ENCODE assay signal across 12 cellular contexts in genomic region chr11:36441610-36442208, GRCh38.
DNase-seq lines count a peak whose midpoint lies in the region; ATAC-seq and TF ChIP-seq lines count a peak whose summit lies in the region.
"Had no signal": no experiment of that assay in that cellular context is flagged by ENCODE, and none has a peak within 500 bp of the region (broad histone marks: within the 10 kb centered on the region; RNA-seq: fewer than 3 reads in every experiment).

No MANE protein-coding gene starts in this region.

- no peaks in the 10 kb centered on the region for H3K4me1 ChIP-seq in OCI-LY7 (ENCODE audit: insufficient read depth, low read length, poor library complexity, severe bottlenecking)
- H3K4me1 ChIP-seq: parathyroid adenoma had no signal

- POLR2A ChIA-PET in OCI-LY7 (lab: Charles Lee): no interaction called here

- no peak overlapping the region for H3K4me2 ChIP-seq in OCI-LY7 (ENCODE audit: low read length)

- no peak for TF ChIP-seq CTCF in OCI-LY7 (conservative IDR thresholded peaks at IDR 0.05; ENCODE audit: low read length)
- TF ChIP-seq CTCF in coronary artery (IDR thresholded peaks at IDR 0.05): no peak

- no peaks in the 10 kb centered on the region for H3K9me3 Mint-ChIP-seq in activated naive CD8-positive, alpha-beta T cell treated with anti-CD3 and anti-CD28 coated beads, Interleukin-2, amount 50 U/mL, for 24 hours

- peaks cover 5% of the 10 kb centered on the region for H3K27me3 Mint-ChIP-seq in activated naive CD8-positive, alpha-beta T cell treated with anti-CD3 and anti-CD28 coated beads, Interleukin-2, amount 50 U/mL, for 24 hours

- CTCF ChIA-PET in OCI-LY7 (lab: Charles Lee; ENCODE audit: unreplicated experiment): no interaction called here

- H3K79me2 ChIP-seq in OCI-LY7 (ENCODE audit: insufficient read depth, low read depth, low read length): no peaks in the 10 kb centered on the region
- H3K79me2 ChIP-seq: parathyroid adenoma had no signal

- peak; percentile 86 for ATAC-seq in GM18508 (IDR thresholded peaks at IDR 0.05; ENCODE audit: insufficient read depth, unreplicated experiment)
- peak; percentile 78 for ATAC-seq in GM19455 (IDR thresholded peaks at IDR 0.05; ENCODE audit: unreplicated experiment)
- ATAC-seq in HG02973 (IDR thresholded peaks at IDR 0.05; ENCODE audit: unreplicated experiment): peak; percentile 97
- ATAC-seq in activated naive CD8-positive, alpha-beta T cell treated with anti-CD3 and anti-CD28 coated beads, Interleukin-2, amount 50 U/mL, for 24 hours: peak; percentile 96

- H3K27ac ChIP-seq in OCI-LY7 (ENCODE audit: low read depth, low read length, poor library complexity, severe bottlenecking) (no peak overlapping the region), coronary artery (no peak overlapping the region)
- H3K27ac ChIP-seq: parathyroid adenoma had no signal

- no peak overlapping the region for H2AFZ ChIP-seq in OCI-LY7 (ENCODE audit: low read length)
- H2AFZ ChIP-seq: parathyroid adenoma had no signal

- no peak overlapping the region for H3K4me3 Mint-ChIP-seq in activated naive CD8-positive, alpha-beta T cell treated with anti-CD3 and anti-CD28 coated beads, Interleukin-2, amount 50 U/mL, for 24 hours
- H3K4me3 Mint-ChIP-seq: H9 had no signal

- peaks cover 6% of the 10 kb centered on the region for H3K36me3 Mint-ChIP-seq in activated naive CD8-positive, alpha-beta T cell treated with anti-CD3 and anti-CD28 coated beads, Interleukin-2, amount 50 U/mL, for 24 hours (ENCODE audit: low read depth)

- no peak for DNase-seq in activated naive CD8-positive, alpha-beta T cell treated with anti-CD3 and anti-CD28 coated beads, Interleukin-2, amount 50 U/mL, for 24 hours
- DNase-seq in T1000 (lab: John Stamatoyannopoulos, UW): no peak
- no peak for DNase-seq in OCI-LY7 (ENCODE audit: low spot score)
- DNase-seq in coronary artery (ENCODE audit: low spot score): no peak
- DNase-seq in dedifferentiated amniotic fluid mesenchymal stem cell (ENCODE audit: extremely low spot score): no peak
- DNase-seq: amniotic stem cell, H9, OCI-M1 had no signal

- no peak overlapping the region for H3K27ac Mint-ChIP-seq in activated naive CD8-positive, alpha-beta T cell treated with anti-CD3 and anti-CD28 coated beads, Interleukin-2, amount 50 U/mL, for 24 hours
- H3K27ac Mint-ChIP-seq: H9 had no signal

- no peaks in the 10 kb centered on the region for H3K9me2 ChIP-seq in OCI-LY7 (ENCODE audit: insufficient read depth, low read length)

- peaks cover 11% of the 10 kb centered on the region for H3K4me1 Mint-ChIP-seq in activated naive CD8-positive, alpha-beta T cell treated with anti-CD3 and anti-CD28 coated beads, Interleukin-2, amount 50 U/mL, for 24 hours

- intact Hi-C loops in OCI-LY7 (cut with micrococcal nuclease; ENCODE audit: unreplicated experiment): no loop called here

- H3K4me3 ChIP-seq in OCI-LY7 (ENCODE audit: low read depth, low read length, poor library complexity, severe bottlenecking) (no peak overlapping the region), coronary artery (no peak overlapping the region)

- no peaks in the 10 kb centered on the region for H4K20me1 ChIP-seq in OCI-LY7 (ENCODE audit: insufficient read depth, low read length)

- no peaks in the 10 kb centered on the region for H3K36me3 ChIP-seq in OCI-LY7 (ENCODE audit: insufficient read depth, low read length)

- no TSS peak for BruUV-seq in OCI-LY7 (replicated peaks; lab: Mats Ljungman, UMichigan)

- no peaks in the 10 kb centered on the region for H3K9me3 ChIP-seq in OCI-LY7 (ENCODE audit: low read length)
